In genomic region chr19:14361824-14362223, GRCh38 we compare ENCODE assay signal across 9 cellular contexts. TPM values are rescaled to one million over a fixed set of nuclear protein-coding genes. Genes with fewer than 3 reads are reported as not detected.
DNase-seq lines count a peak whose midpoint lies in the region; ATAC-seq and TF ChIP-seq lines count a peak whose summit lies in the region.
"Had no signal": no experiment of that assay in that cellular context is flagged by ENCODE, and none has a peak within 500 bp of the region (broad histone marks: within the 10 kb centered on the region; RNA-seq: fewer than 3 reads in every experiment).

No MANE protein-coding gene starts in this region.

- H3K4me1 ChIP-seq in sigmoid colon = peaks cover 0 to 21% (median 14%) of the 10 kb centered on the region in 4 donors
- peaks cover 11 to 36% (median 18%) of the 10 kb centered on the region in 4 donors for H3K4me1 ChIP-seq in stomach

- in situ Hi-C loops in astrocyte of the spinal cord (cut with HindIII; ENCODE audit: low sequenced_read_pairs) = no loop called here

- TF ChIP-seq CTCF in astrocyte of the spinal cord (IDR thresholded peaks at IDR 0.05; ENCODE audit: low read depth, low read length) (peak; percentile 7), sigmoid colon (IDR thresholded peaks at IDR 0.05) (peak in 1 of 4 experiments; percentile 11), stomach (IDR thresholded peaks at IDR 0.05) (no peak)

- H3K36me3 ChIP-seq in sigmoid colon = no peaks in the 10 kb centered on the region
- H3K36me3 ChIP-seq in stomach = no peaks in the 10 kb centered on the region

- H3K27me3 ChIP-seq in sigmoid colon (no peaks in the 10 kb centered on the region), stomach (no peaks in the 10 kb centered on the region)

- H3K9me3 ChIP-seq in sigmoid colon (no peaks in the 10 kb centered on the region), stomach (no peaks in the 10 kb centered on the region)

- no peak for TF ChIP-seq EP300 in sigmoid colon (IDR thresholded peaks at IDR 0.05)
- TF ChIP-seq EP300 in stomach (IDR thresholded peaks at IDR 0.05) = no peak

- H3K4me3 ChIP-seq in astrocyte of the spinal cord (ENCODE audit: low read depth, low read length) (no peak overlapping the region), sigmoid colon (no peak overlapping the region), stomach (no peak overlapping the region)
- H3K4me3 ChIP-seq: SK-N-MC had no signal

- H3K27ac ChIP-seq in sigmoid colon = peak overlapping the region in 1 of 4 donors; percentile 18
- H3K27ac ChIP-seq in stomach = peak overlapping the region in 1 of 5 donors; percentile 84

- ATAC-seq in sciatic nerve = peak; percentile 19

- TF ChIP-seq POLR2A in sigmoid colon (IDR thresholded peaks at IDR 0.05) (no peak), stomach (IDR thresholded peaks at IDR 0.05) (no peak)

- intact Hi-C loops in sciatic nerve (cut with DNase I) = no loop called here
- intact Hi-C loops in sigmoid colon (cut with DNase I) = loop anchor here (2.0 kb wide), 1 partner anchor 45 kb away; no protein-coding TSS in a partner anchor
- intact Hi-C loops in stomach (cut with DNase I; ENCODE audit: low total_unique reads) = no loop called here

- peak; percentile 26 for DNase-seq in NCI-H748 (lab: John Stamatoyannopoulos, UW; ENCODE audit: unreplicated experiment)
- no peak for DNase-seq in NCI-H748 treated with DMSO at 0.1 percent for 48 hours (lab: John Stamatoyannopoulos, UW)
- DNase-seq in NCI-H82 (lab: John Stamatoyannopoulos, UW) = peak; percentile 68
- no peak for DNase-seq in astrocyte of the spinal cord (ENCODE audit: low read depth, low spot score)
- DNase-seq in sciatic nerve (ENCODE audit: low spot score) = no peak
- no peak for DNase-seq in sigmoid colon
- DNase-seq in hippocampal formation (lab: John Stamatoyannopoulos, UW) = no peak
- DNase-seq in stomach = no peak

- WGBS in sigmoid colon, 2 donors = 62 to 71% methylated on average over 7 of the region's 7 CpGs
- 53 to 62% (median 58%) methylated on average over 6 to 7 of the region's 7 CpGs for WGBS in stomach, 5 donors

RNA-seq across cellular contexts. Expression of gene ADGRE5, which starts 19.4 kb away (rescaled TPM):
- total RNA-seq in sciatic nerve = 38.7 TPM
- 10 to 100 TPM; 23.7 to 63.1 (median 34.1) TPM for total RNA-seq in sigmoid colon
- 100 to 1,000 TPM in 1 of 3 donors, 10 to 100 TPM in 2; 12.0 to 111 (median 29.8) TPM for polyA plus RNA-seq in sigmoid colon
- 100 to 1,000 TPM in 1 of 5 donors, 10 to 100 TPM in 4; 12.3 to 128 (median 52.5) TPM for total RNA-seq in stomach
- 10 to 100 TPM; 11.4 to 26.5 (median 12.1) TPM for polyA plus RNA-seq in stomach

RNA-seq across cellular contexts. Expression of gene DDX39A, which starts 57.3 kb away (rescaled TPM):
- 44.2 TPM for total RNA-seq in sciatic nerve
- 10 to 100 TPM; 37.8 to 43.8 (median 42.0) TPM for total RNA-seq in sigmoid colon
- 100 to 1,000 TPM in 1 of 3 donors, 10 to 100 TPM in 2; 40.2 to 161 (median 45.3) TPM for polyA plus RNA-seq in sigmoid colon
- 100 to 1,000 TPM in 3 of 5 donors, 10 to 100 TPM in 2; 37.1 to 298 (median 107) TPM for total RNA-seq in stomach
- 100 to 1,000 TPM in 2 of 3 donors, 10 to 100 TPM in 1; 68.3 to 136 (median 114) TPM for polyA plus RNA-seq in stomach

Comparison
In these comparisons a context has a peak if more than half of its experiments do, and no peak if none do; other contexts are left out.
1. DNase-seq: peak in NCI-H748 (single experiment) and NCI-H82 (single experiment); none in NCI-H748 treated with DMSO at 0.1 percent for 48 hours (single experiment), astrocyte of the spinal cord (single experiment), sciatic nerve (single experiment), sigmoid colon (single experiment), hippocampal formation (0 of 2) and stomach (single experiment).